In genomic region chr7:144331221-144331995, GRCh38 we compare ENCODE assay signal across 15 cellular contexts. TPM values are rescaled to one million over a fixed set of nuclear protein-coding genes. Genes with fewer than 3 reads are reported as not detected.
A peak's percentile ranks its signal among the peaks of the same experiment; 100 is the strongest.
DNase-seq lines count a peak whose midpoint lies in the region; ATAC-seq, FAIRE-seq and TF ChIP-seq lines count a peak whose summit lies in the region.
"Not testable (repeated sequence)": the region's sequence is repeated elsewhere in the genome, so short reads cannot be mapped to it uniquely, and the experiment has no call there.
"Had no signal": no experiment of that assay in that cellular context is flagged by ENCODE, and none has a peak within 500 bp of the region (broad histone marks: within the 10 kb centered on the region; RNA-seq: fewer than 3 reads in every experiment).

No MANE protein-coding gene starts in this region.

- not testable (repeated sequence) for H3K36me3 Mint-ChIP-seq in activated CD8-positive, alpha-beta T cell treated with anti-CD3 and anti-CD28 coated beads, Interleukin-2, amount 10 ng/mL, durations not matched to agents 7 days and 5 days (ENCODE audit: low read depth)

- H3K27ac ChIP-seq in endothelial cell of umbilical vein (ENCODE audit: insufficient read depth, low read depth, low read length); right lobe of liver; thoracic aorta: not testable (repeated sequence)

- CTCF ChIA-PET in activated CD8-positive, alpha-beta T cell treated with anti-CD3 and anti-CD28 coated beads, Interleukin-2, amount 10 ng/mL, durations not matched to agents 7 days and 5 days (lab: Charles Lee): not testable (repeated sequence)
- CTCF ChIA-PET in endothelial cell of umbilical vein (lab: Charles Lee): interaction anchor here (0.6 to 0.7 kb wide), 2 partner anchors 83 to 106 kb away, joined by 3 to 5 read pairs; no protein-coding TSS in a partner anchor

- H3K27me3 Mint-ChIP-seq in activated CD8-positive, alpha-beta T cell treated with anti-CD3 and anti-CD28 coated beads, Interleukin-2, amount 10 ng/mL, durations not matched to agents 7 days and 5 days (ENCODE audit: low read depth): not testable (repeated sequence)

- H3K27me3 ChIP-seq in endothelial cell of umbilical vein (ENCODE audit: control insufficient read depth in 2 of 2, insufficient read depth in 2 of 2, low read length in 2 of 2); right lobe of liver; thoracic aorta (replicated peaks; ENCODE audit: insufficient read depth): not testable (repeated sequence)

- POLR2A ChIA-PET in activated CD8-positive, alpha-beta T cell treated with anti-CD3 and anti-CD28 coated beads, Interleukin-2, amount 10 ng/mL, durations not matched to agents 7 days and 5 days (lab: Charles Lee): interaction anchor here (0.6 kb wide), 1 partner anchor 60 kb away, joined by 5 read pairs; no protein-coding TSS in a partner anchor
- POLR2A ChIA-PET in endothelial cell of umbilical vein (lab: Charles Lee): not testable (repeated sequence)

- not testable (repeated sequence) for H3K36me3 ChIP-seq in endothelial cell of umbilical vein (ENCODE audit: control insufficient read depth in 2 of 2, extremely low read depth in 1 of 2, insufficient read depth in 2 of 2, low read length in 2 of 2); right lobe of liver; thoracic aorta

- TF ChIP-seq CTCF in endothelial cell of umbilical vein (IDR thresholded peaks at IDR 0.05; ENCODE audit: extremely low read depth in 1 of 2, insufficient read depth in 1 of 2, low read depth in 1 of 2, low read length in 2 of 2); right lobe of liver (IDR thresholded peaks at IDR 0.05); thoracic aorta (IDR thresholded peaks at IDR 0.05): not testable (repeated sequence)

- DNase-seq in activated CD8-positive, alpha-beta T cell treated with anti-CD3 and anti-CD28 coated beads, Interleukin-2, amount 10 ng/mL, durations not matched to agents 7 days and 5 days; endothelial cell of umbilical vein (ENCODE audit: low read depth, low spot score); right lobe of liver; thoracic aorta (ENCODE audit: low spot score): not testable (repeated sequence)

- H3K4me1 Mint-ChIP-seq in activated CD8-positive, alpha-beta T cell treated with anti-CD3 and anti-CD28 coated beads, Interleukin-2, amount 10 ng/mL, durations not matched to agents 7 days and 5 days (ENCODE audit: low read depth): not testable (repeated sequence)

- not testable (repeated sequence) for H3K9ac ChIP-seq in endothelial cell of umbilical vein (replicated peaks; ENCODE audit: extremely low read depth, insufficient read depth, low read length)

- FAIRE-seq in endothelial cell of umbilical vein (lab: Jason Lieb, UNC): peak; percentile 73

- not testable (repeated sequence) for H3K9me3 ChIP-seq in endothelial cell of umbilical vein (replicated peaks; ENCODE audit: control insufficient read depth, insufficient read depth, low read length); right lobe of liver; thoracic aorta

- not testable (repeated sequence) for H2AFZ ChIP-seq in endothelial cell of umbilical vein (ENCODE audit: low read depth, low read length)

- not testable (repeated sequence) for TF ChIP-seq POLR2A in endothelial cell of umbilical vein (IDR thresholded peaks at IDR 0.05; ENCODE audit: low read depth, low read length); right lobe of liver (IDR thresholded peaks at IDR 0.05)

- ATAC-seq in GM18502 (IDR thresholded peaks at IDR 0.05; ENCODE audit: poor library complexity, unreplicated experiment) (peak; percentile 66), GM21360 (IDR thresholded peaks at IDR 0.05; ENCODE audit: unreplicated experiment) (peak; percentile 48), HG02798 (IDR thresholded peaks at IDR 0.05; ENCODE audit: poor library complexity, unreplicated experiment) (peak; percentile 34), HG03565 (IDR thresholded peaks at IDR 0.05; ENCODE audit: unreplicated experiment) (peak; percentile 43), right lobe of liver (peak; percentile 45 to 75 (median 58)), thoracic aorta (ENCODE audit: insufficient number of reproducible peaks, low FRiP score, low read depth) (peak; percentile 81)
- ATAC-seq in activated CD8-positive, alpha-beta T cell treated with anti-CD3 and anti-CD28 coated beads, Interleukin-2, amount 10 ng/mL, durations not matched to agents 7 days and 5 days: peak; percentile 57

- BruUV-seq in endothelial cell of umbilical vein (replicated peaks; lab: Mats Ljungman, UMichigan): not testable (repeated sequence)

- H3K4me2 ChIP-seq in endothelial cell of umbilical vein (ENCODE audit: insufficient read depth, low read length): not testable (repeated sequence)

- not testable (repeated sequence) for H4K20me1 ChIP-seq in endothelial cell of umbilical vein (replicated peaks; ENCODE audit: control insufficient read depth, extremely low read depth, insufficient read depth, low read length)

- no CpG with 5 or more reads among the region's 9 CpGs for WGBS in right lobe of liver (ENCODE audit: insufficient coverage, low coverage, low lambda C conversion rate, missing lambda C conversion rate)

- not testable (repeated sequence) for H3K27ac Mint-ChIP-seq in activated CD8-positive, alpha-beta T cell treated with anti-CD3 and anti-CD28 coated beads, Interleukin-2, amount 10 ng/mL, durations not matched to agents 7 days and 5 days

- H3K79me2 ChIP-seq in endothelial cell of umbilical vein (ENCODE audit: control insufficient read depth, insufficient read depth, low read length): not testable (repeated sequence)

- not testable (repeated sequence) for H3K4me3 Mint-ChIP-seq in activated CD8-positive, alpha-beta T cell treated with anti-CD3 and anti-CD28 coated beads, Interleukin-2, amount 10 ng/mL, durations not matched to agents 7 days and 5 days

- intact Hi-C loops in endothelial cell of umbilical vein (cut with micrococcal nuclease); right lobe of liver (cut with DNase I): not testable (repeated sequence)

- not testable (repeated sequence) for H3K4me3 ChIP-seq in endothelial cell of umbilical vein (replicated peaks in 1 of 3; ENCODE audit: insufficient read depth in 1 of 3, low read depth in 1 of 3, low read length in 3 of 3); right lobe of liver; thoracic aorta

- dilution Hi-C loops in endothelial cell of umbilical vein (cut with MboI; ENCODE audit: extremely low pct_ligation_motif_present, low sequenced_read_pairs): not testable (repeated sequence)

- H3K9me3 Mint-ChIP-seq in activated CD8-positive, alpha-beta T cell treated with anti-CD3 and anti-CD28 coated beads, Interleukin-2, amount 10 ng/mL, durations not matched to agents 7 days and 5 days (ENCODE audit: insufficient read depth): not testable (repeated sequence)

- H3K9me1 ChIP-seq in endothelial cell of umbilical vein (replicated peaks; ENCODE audit: control insufficient read depth, extremely low read depth, insufficient read depth, low read length): not testable (repeated sequence)

- H3K4me1 ChIP-seq in endothelial cell of umbilical vein (ENCODE audit: control insufficient read depth, extremely low read depth, insufficient read depth, low read length); right lobe of liver; thoracic aorta (ENCODE audit: control insufficient read depth in 1 of 2, low read depth in 2 of 2): not testable (repeated sequence)

RNA-seq across cellular contexts. Expression of gene OR2A1, which starts 19.2 kb away (rescaled TPM):
- not detected for total RNA-seq in activated CD8-positive, alpha-beta T cell treated with anti-CD3 and anti-CD28 coated beads, Interleukin-2, amount 10 ng/mL, durations not matched to agents 7 days and 5 days
- total RNA-seq in endothelial cell of umbilical vein: not detected in 2 replicates
- 0.02 and 0.14 TPM in 2 replicates for polyA plus RNA-seq in endothelial cell of umbilical vein
- not detected in 2 replicates for polyA plus RNA-seq in endothelial cell of umbilical vein (2011; cell fraction: cytosol; rRNA removed)
- 0.32 TPM in 1 of 2 replicates, not detected in the other for polyA plus RNA-seq in endothelial cell of umbilical vein (2011; cell fraction: nucleus; rRNA removed)
- 0.08 TPM in 1 of 2 replicates, not detected in the other for polyA plus RNA-seq in endothelial cell of umbilical vein (2012)
- not detected in 2 replicates for polyA minus RNA-seq in endothelial cell of umbilical vein
- not detected for polyA minus RNA-seq in endothelial cell of umbilical vein (2011; cell fraction: cytosol; rRNA and poly(A)+ RNA removed)
- polyA minus RNA-seq in endothelial cell of umbilical vein (2011; cell fraction: nucleus; rRNA and poly(A)+ RNA removed): not detected in 2 replicates
- total RNA-seq in right lobe of liver: under 1 TPM in 1 of 6 experiments, not detected in 5; 0.09 TPM
- under 1 TPM in 1 of 2 donors, not detected in 1; 0.14 TPM for total RNA-seq in thoracic aorta
- total RNA-seq: colonic mucosa, endodermal cell, lung microvascular endothelial cell, myocyte, OCI-LY7, SJSA1 had no signal
- polyA plus RNA-seq: immature natural killer cell had no signal

RNA-seq across cellular contexts. Expression of gene ARHGEF5, which starts 23.8 kb away (rescaled TPM):
- 1 to 10 TPM; 8.2 to 10.0 TPM for total RNA-seq in activated CD8-positive, alpha-beta T cell treated with anti-CD3 and anti-CD28 coated beads, Interleukin-2, amount 10 ng/mL, durations not matched to agents 7 days and 5 days
- total RNA-seq in endothelial cell of umbilical vein (0.88 and 1.5 TPM in 2 replicates), right lobe of liver (10 to 100 TPM; 10.2 to 18.2 (median 15.0) TPM), thoracic aorta (10 to 100 TPM in 1 of 2 donors, 1 to 10 TPM in 1; 6.8 to 10.4 TPM)
- polyA plus RNA-seq in endothelial cell of umbilical vein: 1.1 TPM in 2 replicates
- polyA plus RNA-seq in endothelial cell of umbilical vein (2011; cell fraction: cytosol; rRNA removed): 0.79 and 1.0 TPM in 2 replicates
- 1.6 and 2.0 TPM in 2 replicates for polyA plus RNA-seq in endothelial cell of umbilical vein (2011; cell fraction: nucleus; rRNA removed)
- polyA plus RNA-seq in endothelial cell of umbilical vein (2012): 0.37 and 0.62 TPM in 2 replicates
- 0.92 and 1.3 TPM in 2 replicates for polyA minus RNA-seq in endothelial cell of umbilical vein
- 12.8 TPM for polyA minus RNA-seq in endothelial cell of umbilical vein (2011; cell fraction: cytosol; rRNA and poly(A)+ RNA removed)
- polyA minus RNA-seq in endothelial cell of umbilical vein (2011; cell fraction: nucleus; rRNA and poly(A)+ RNA removed): 1.2 and 1.3 TPM in 2 replicates
- total RNA-seq: OCI-LY7 had no signal
